ENCODE assay signal across 7 cellular contexts in genomic region chr9:137445275-137445807, GRCh38. TPM values are rescaled to one million over a fixed set of nuclear protein-coding genes. Genes with fewer than 3 reads are reported as not detected.
A peak's percentile ranks its signal among the peaks of the same experiment; 100 is the strongest.
DNase-seq lines count a peak whose midpoint lies in the region; TF ChIP-seq lines count a peak whose summit lies in the region.

No MANE protein-coding gene starts in this region.

- DNase-seq in GM13976 (ENCODE audit: low spot score): peak; percentile 90
- peak; percentile 80 for DNase-seq in HT1080 (ENCODE audit: low read depth)
- DNase-seq in Peyer's patch: peak; percentile 85 to 94 (median 90)
- peak; percentile 92 to 94 for DNase-seq in activated T-cell treated with anti-CD3 and anti-CD28 coated beads, Interleukin-2, amount 50 U/mL, for 48 hours
- peak; percentile 65 for DNase-seq in fibroblast of peridontal ligament (ENCODE audit: extremely low read depth)
- peak; percentile 65 for DNase-seq in occipital lobe (lab: John Stamatoyannopoulos, UW)
- DNase-seq in suprapubic skin (ENCODE audit: low spot score in 2 of 2): peak in 1 of 2 donors; percentile 92

- 12% methylated on average over 14 of the region's 14 CpGs for WGBS in suprapubic skin

- peaks cover 0 to 4% of the 10 kb centered on the region in 2 donors for H3K27me3 ChIP-seq in Peyer's patch
- H3K27me3 ChIP-seq in suprapubic skin: peaks cover 11% of the 10 kb centered on the region

- in situ Hi-C loops in GM13976 (cut with MboI; ENCODE audit: low sequenced_read_pairs, unreplicated experiment): no loop called here

- H3K36me3 ChIP-seq in Peyer's patch (peaks cover 0 to 14% (median 0%) of the 10 kb centered on the region in 3 donors), suprapubic skin (peaks cover 14% of the 10 kb centered on the region)

- no peak for TF ChIP-seq EP300 in suprapubic skin (IDR thresholded peaks at IDR 0.05)

- H3K27ac ChIP-seq in Peyer's patch: no peak overlapping the region
- no peak overlapping the region for H3K27ac ChIP-seq in suprapubic skin

- peaks cover 0 to 29% (median 6%) of the 10 kb centered on the region in 4 donors for H3K4me1 ChIP-seq in Peyer's patch
- H3K4me1 ChIP-seq in suprapubic skin: peaks cover 34% of the 10 kb centered on the region

- H3K4me3 ChIP-seq in Peyer's patch (no peak overlapping the region), suprapubic skin (no peak overlapping the region)

- TF ChIP-seq CTCF in GM13976 (IDR thresholded peaks at IDR 0.05; ENCODE audit: borderline replicate concordance, control extremely low read depth, extremely low read depth, insufficient read depth, missing control alignments) (peak; percentile 79), Peyer's patch (IDR thresholded peaks at IDR 0.05) (peak; percentile 65 to 93 (median 82)), suprapubic skin (IDR thresholded peaks at IDR 0.05) (peak; percentile 62 to 84)

- H3K9me3 ChIP-seq in Peyer's patch (no peaks in the 10 kb centered on the region), suprapubic skin (no peaks in the 10 kb centered on the region)

- peak in 1 of 2 donors; percentile 23 for TF ChIP-seq POLR2A in Peyer's patch (IDR thresholded peaks at IDR 0.05)
- no peak for TF ChIP-seq POLR2A in suprapubic skin (IDR thresholded peaks at IDR 0.05)

RNA-seq across cellular contexts. Expression of gene ENTPD8, which starts 4.2 kb away (rescaled TPM):
- total RNA-seq in HT1080 (2014; rRNA removed; shearing (Covaris generic)): not detected in 2 replicates
- polyA plus RNA-seq in HT1080 (2015; cell fraction: cytosol; rRNA removed): not detected in 2 replicates
- 0.11 TPM in 1 of 2 replicates, not detected in the other for polyA plus RNA-seq in HT1080 (2015; cell fraction: nucleus; rRNA removed)
- 100 to 1,000 TPM in 2 of 4 donors, 10 to 100 TPM in 2; 26.4 to 143 (median 104) TPM for total RNA-seq in Peyer's patch
- total RNA-seq in occipital lobe: 0.16 TPM
- total RNA-seq in suprapubic skin: not detected

RNA-seq across cellular contexts. Expression of gene NSMF, which starts 13.8 kb away (rescaled TPM):
- 34.5 and 40.0 TPM in 2 replicates for total RNA-seq in HT1080 (2014; rRNA removed; shearing (Covaris generic))
- 46.5 and 49.6 TPM in 2 replicates for polyA plus RNA-seq in HT1080 (2015; cell fraction: cytosol; rRNA removed)
- polyA plus RNA-seq in HT1080 (2015; cell fraction: nucleus; rRNA removed): 76.9 and 81.3 TPM in 2 replicates
- total RNA-seq in Peyer's patch: 100 to 1,000 TPM in 3 of 4 donors, 10 to 100 TPM in 1; 47.0 to 135 (median 117) TPM
- total RNA-seq in occipital lobe: 35.7 TPM
- total RNA-seq in suprapubic skin: 10 to 100 TPM; 36.1 to 48.1 (median 39.8) TPM

RNA-seq across cellular contexts. Expression of gene NOXA1, which starts 22.1 kb away (rescaled TPM):
- total RNA-seq in HT1080 (2014; rRNA removed; shearing (Covaris generic)): 0.10 TPM in 1 of 2 replicates, not detected in the other
- polyA plus RNA-seq in HT1080 (2015; cell fraction: cytosol; rRNA removed): 0.08 and 0.58 TPM in 2 replicates
- polyA plus RNA-seq in HT1080 (2015; cell fraction: nucleus; rRNA removed): 1.2 and 2.8 TPM in 2 replicates
- total RNA-seq in Peyer's patch (10 to 100 TPM; 28.2 to 37.3 (median 33.2) TPM), occipital lobe (2.0 TPM), suprapubic skin (1 to 10 TPM; 2.2 to 7.6 (median 4.0) TPM)

RNA-seq across cellular contexts. Expression of gene EXD3, which starts 22.4 kb away (rescaled TPM):
- 3.5 and 4.7 TPM in 2 replicates for total RNA-seq in HT1080 (2014; rRNA removed; shearing (Covaris generic))
- polyA plus RNA-seq in HT1080 (2015; cell fraction: cytosol; rRNA removed): 5.8 and 6.0 TPM in 2 replicates
- 9.7 and 12.1 TPM in 2 replicates for polyA plus RNA-seq in HT1080 (2015; cell fraction: nucleus; rRNA removed)
- total RNA-seq in Peyer's patch (10 to 100 TPM; 38.7 to 82.4 (median 61.6) TPM), occipital lobe (14.2 TPM), suprapubic skin (10 to 100 TPM in 3 of 4 donors, 1 to 10 TPM in 1; 7.3 to 54.0 (median 16.4) TPM)

Comparison
In these comparisons a context has a peak if more than half of its experiments do, and no peak if none do; other contexts are left out.
1. RNA of gene ENTPD8, which starts 4.2 kb away (total RNA-seq): 26.4 to 143 TPM in Peyer's patch; 0.16 TPM in occipital lobe (single experiment), not detected in HT1080 and not detected in suprapubic skin; every median in the first group is over 10 times any median in the second.
2. Peak in every context shown above with its lines, with median percentiles within 50 percentile points of each other: CTCF ChIP-seq.